8 cellular contexts compared by ENCODE assay signal in the genomic region with DNA sequence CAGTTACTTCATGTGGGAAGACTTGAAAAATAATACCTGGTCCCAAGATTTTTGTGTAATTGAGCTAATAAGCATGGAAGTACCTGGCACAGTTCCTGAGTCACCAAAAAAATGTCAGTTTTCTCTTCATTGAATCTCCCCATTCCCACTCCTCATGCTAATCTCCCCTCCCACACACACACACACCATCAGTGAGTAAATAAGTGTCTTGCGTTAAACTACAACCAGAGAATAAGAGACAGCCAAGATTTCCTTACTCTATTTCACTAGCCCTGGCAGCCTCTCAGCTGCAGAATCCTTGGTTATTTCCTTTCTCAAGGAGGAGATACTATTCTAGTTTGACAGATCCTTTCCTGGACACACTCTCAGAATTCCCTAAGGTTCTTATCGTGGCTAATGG. TPM values are rescaled to one million over a fixed set of nuclear protein-coding genes. Genes with fewer than 3 reads are reported as not detected.
DNase-seq lines count a peak whose midpoint lies in the region; ATAC-seq and TF ChIP-seq lines count a peak whose summit lies in the region.
"Not testable (repeated sequence)": the region's sequence is repeated elsewhere in the genome, so short reads cannot be mapped to it uniquely, and the experiment has no call there.

No MANE protein-coding gene starts in this region.

- not testable (repeated sequence) for H3K79me2 ChIP-seq in ACC112 (ENCODE audit: control insufficient read depth, insufficient read depth, low read length, unreplicated experiment)

- not testable (repeated sequence) for DNase-seq in HFFc6; activated CD4-positive, alpha-beta T cell treated with anti-CD3 and anti-CD28 coated beads for 36 hours
- peak; percentile 54 for DNase-seq in fibroblast of the aortic adventitia (ENCODE audit: low read depth)
- DNase-seq in iris pigment epithelial cell (ENCODE audit: low read depth): peak; percentile 0
- peak in 4 of 5 donors; percentile 29 to 54 (median 36) for DNase-seq in ovary
- peak; percentile 48 to 59 for DNase-seq in uterus

- 0% methylated on average over 1 of the region's 2 CpGs for WGBS in ovary, 3 donors

- H2AFZ ChIP-seq in ACC112 (ENCODE audit: low read length, unreplicated experiment): not testable (repeated sequence)

- not testable (repeated sequence) for H3K9me3 Mint-ChIP-seq in HFFc6; activated CD4-positive, alpha-beta T cell treated with anti-CD3 and anti-CD28 coated beads for 36 hours (ENCODE audit: low read depth); brain

- H3K27ac ChIP-seq in ACC112 (ENCODE audit: low read depth, low read length) (peak overlapping the region; percentile 41), uterus (peak overlapping the region in 1 of 2 donors; percentile 39)
- not testable (repeated sequence) for H3K27ac ChIP-seq in ovary

- H3K27me3 ChIP-seq in ACC112 (ENCODE audit: insufficient read depth, low read length); ovary; uterus: not testable (repeated sequence)

- not testable (repeated sequence) for H3K36me3 ChIP-seq in ACC112 (ENCODE audit: insufficient read depth, low read length); ovary; uterus

- not testable (repeated sequence) for H3K4me3 Mint-ChIP-seq in HFFc6; activated CD4-positive, alpha-beta T cell treated with anti-CD3 and anti-CD28 coated beads for 36 hours
- peak overlapping the region in 1 of 5 experiments; percentile 56 for H3K4me3 Mint-ChIP-seq in brain

- POLR2A ChIA-PET in activated CD4-positive, alpha-beta T cell treated with anti-CD3 and anti-CD28 coated beads for 36 hours (lab: Charles Lee): not testable (repeated sequence)

- H3K4me3 ChIP-seq in ACC112 (ENCODE audit: low read depth, low read length); fibroblast of the aortic adventitia (ENCODE audit: low read depth, low read length); ovary; uterus: not testable (repeated sequence)

- not testable (repeated sequence) for H3K27me3 Mint-ChIP-seq in HFFc6 (ENCODE audit: insufficient read depth); activated CD4-positive, alpha-beta T cell treated with anti-CD3 and anti-CD28 coated beads for 36 hours; brain

- not testable (repeated sequence) for TF ChIP-seq POLR2A in ovary (IDR thresholded peaks at IDR 0.05); uterus (IDR thresholded peaks at IDR 0.05)

- TF ChIP-seq EP300 in ovary (IDR thresholded peaks at IDR 0.05): not testable (repeated sequence)

- H3K27ac Mint-ChIP-seq in HFFc6 (peak overlapping the region; percentile 77), brain (peak overlapping the region in 4 of 5 experiments; percentile 12 to 71 (median 66))
- H3K27ac Mint-ChIP-seq in activated CD4-positive, alpha-beta T cell treated with anti-CD3 and anti-CD28 coated beads for 36 hours: peak overlapping the region; percentile 37

- not testable (repeated sequence) for ATAC-seq in activated CD4-positive, alpha-beta T cell treated with anti-CD3 and anti-CD28 coated beads for 36 hours

- not testable (repeated sequence) for H3K4me1 Mint-ChIP-seq in HFFc6 (ENCODE audit: low read depth); activated CD4-positive, alpha-beta T cell treated with anti-CD3 and anti-CD28 coated beads for 36 hours; brain

- CTCF ChIA-PET in activated CD4-positive, alpha-beta T cell treated with anti-CD3 and anti-CD28 coated beads for 36 hours (lab: Charles Lee): not testable (repeated sequence)

- H3K4me1 ChIP-seq in ACC112 (ENCODE audit: control insufficient read depth, insufficient read depth, low read length, unreplicated experiment); ovary (ENCODE audit: insufficient read depth); uterus: not testable (repeated sequence)

- H3K36me3 Mint-ChIP-seq in HFFc6 (ENCODE audit: low read depth); activated CD4-positive, alpha-beta T cell treated with anti-CD3 and anti-CD28 coated beads for 36 hours (ENCODE audit: low read depth); brain: not testable (repeated sequence)

- TF ChIP-seq CTCF in HFFc6 (IDR thresholded peaks at IDR 0.05); brain (conservative IDR thresholded peaks at IDR 0.05); fibroblast of the aortic adventitia (IDR thresholded peaks at IDR 0.05; ENCODE audit: insufficient read depth, low read length); ovary (IDR thresholded peaks at IDR 0.05); uterus (IDR thresholded peaks at IDR 0.05): not testable (repeated sequence)

- intact Hi-C loops in activated CD4-positive, alpha-beta T cell treated with anti-CD3 and anti-CD28 coated beads for 36 hours (cut with DNase I, micrococcal nuclease); ovary (cut with DNase I); uterus (cut with DNase I; ENCODE audit: low total_unique reads): not testable (repeated sequence)

- H3K9me3 ChIP-seq in ovary, uterus: not testable (repeated sequence)

RNA-seq across cellular contexts. Expression of a gene that starts 9.5 kb away (rescaled TPM):
- 10 to 100 TPM; 16.1 to 21.6 (median 17.5) TPM for total RNA-seq in HFFc6 (2021; fragmentation: NEBNext Ultra II Directional; extraction: Animal tissue kit (Norgen Biotek cat#: 25700))
- 10 to 100 TPM; 10.2 to 14.8 TPM for total RNA-seq in activated CD4-positive, alpha-beta T cell treated with anti-CD3 and anti-CD28 coated beads for 36 hours
- polyA plus RNA-seq in brain (ENCODE audit: insufficient read depth, low read depth, low replicate concordance): 0.61 TPM
- 12.4 and 24.4 TPM in 2 replicates for total RNA-seq in fibroblast of the aortic adventitia (ENCODE audit: low replicate concordance)
- total RNA-seq in ovary: 10 to 100 TPM; 11.8 to 53.2 (median 30.1) TPM
- 10 to 100 TPM; 18.6 to 21.2 TPM for polyA plus RNA-seq in ovary
- 10 to 100 TPM; 14.4 to 54.7 (median 37.9) TPM for total RNA-seq in uterus
